Comparison of ENCODE assay signal across 35 cellular contexts in genomic region chr19:57712222-57712621, GRCh38. TPM values are rescaled to one million over a fixed set of nuclear protein-coding genes. Genes with fewer than 3 reads are reported as not detected.
"Had no signal": no experiment of that assay in that cellular context is flagged by ENCODE, and none has a peak within 500 bp of the region (broad histone marks: within the 10 kb centered on the region; RNA-seq: fewer than 3 reads in every experiment).

No MANE protein-coding gene starts in this region.

- H3K4me3 Mint-ChIP-seq: activated B cell treated with CpG ODN at 0.5 μM for 24 hours; activated CD4-positive, alpha-beta memory T cell treated with anti-CD3 and anti-CD28 coated beads for 36 hours; activated CD4-positive, alpha-beta T cell treated with anti-CD3 and anti-CD28 coated beads, Interleukin-2, amount 10 ng/mL, durations not matched to agents 24 days and 14 days; activated CD8-positive, alpha-beta T cell treated with anti-CD3 and anti-CD28 coated beads for 36 hours; activated naive CD4-positive, alpha-beta T cell treated with anti-CD3 and anti-CD28 coated beads for 36 hours; activated naive CD8-positive, alpha-beta T cell treated with anti-CD3 and anti-CD28 coated beads for 36 hours; activated T-cell treated with anti-CD3 and anti-CD28 coated beads, Interleukin-2, amount 50 U/mL, for 4 hours; activated T-cell treated with anti-CD3 and anti-CD28 coated beads, Interleukin-2, amount 50 U/mL, for 72 hours; activated T-helper 1 cell treated with anti-CD3 and anti-CD28 coated beads, Interleukin-12 subunit alpha, Interleukin-12 subunit beta, Interleukin-2, Interleukin-4 antibody, amounts not matched to agents 30 ng/mL and 10 ng/mL and 1 ng/mL, durations not matched to agents 14 hours and 24 hours and 36 hours; activated T-helper 17 cell treated with anti-CD3 and anti-CD28 coated beads, Interleukin-2, amount 50 U/mL, for 72 hours; T-cell; T-helper 17 cell had no signal

- H3K27ac ChIP-seq: adrenal gland, body of pancreas, brain microvascular endothelial cell, breast epithelium had no signal

- H3K4me1 Mint-ChIP-seq: T-helper 17 cell had no signal

- DNase-seq: activated B cell treated with CpG ODN at 0.5 μM for 24 hours; activated CD4-positive, alpha-beta memory T cell treated with anti-CD3 and anti-CD28 coated beads for 36 hours; activated CD4-positive, alpha-beta T cell treated with anti-CD3 and anti-CD28 coated beads for 4 hours; activated CD4-positive, alpha-beta T cell treated with anti-CD3 and anti-CD28 coated beads, Interleukin-2, amount 10 ng/mL, durations not matched to agents 24 days and 14 days; activated CD4-positive, alpha-beta T cell treated with anti-CD3 and anti-CD28 coated beads, Interleukin-2, amount 50 U/mL, for 1 hour; activated CD4-positive, alpha-beta T cell treated with anti-CD3 and anti-CD28 coated beads, Interleukin-2, amount 50 U/mL, for 4 hours; activated CD4-positive, CD25-positive, alpha-beta regulatory T cell treated with anti-CD3 and anti-CD28 coated beads, Interleukin-2, amount 50 U/mL, for 72 hours; activated CD8-positive, alpha-beta memory T cell treated with anti-CD3 and anti-CD28 coated beads, Interleukin-2, amount 50 U/mL, for 4 hours; activated CD8-positive, alpha-beta T cell treated with anti-CD3 and anti-CD28 coated beads for 36 hours; activated effector memory CD4-positive, alpha-beta T cell treated with anti-CD3 and anti-CD28 coated beads, Interleukin-2, amount 50 U/mL, for 16 hours; activated gamma-delta T cell treated with Interleukin-2 at 50 U/mL for 16 hours; activated naive CD4-positive, alpha-beta T cell; activated naive CD4-positive, alpha-beta T cell treated with anti-CD3 and anti-CD28 coated beads for 36 hours; activated naive CD4-positive, alpha-beta T cell treated with anti-CD3 and anti-CD28 coated beads, Interleukin-2, amount 50 U/mL, for 16 hours; activated naive CD8-positive, alpha-beta T cell treated with anti-CD3 and anti-CD28 coated beads for 36 hours; activated T-cell treated with anti-CD3 and anti-CD28 coated beads for 4 hours; activated T-cell treated with anti-CD3 and anti-CD28 coated beads, Interleukin-2, amount 50 U/mL, for 1 hour; activated T-cell treated with anti-CD3 and anti-CD28 coated beads, Interleukin-2, amount 50 U/mL, for 4 hours; activated T-cell treated with anti-CD3 and anti-CD28 coated beads, Interleukin-2, amount 50 U/mL, for 72 hours; amniotic stem cell; aorta; body of pancreas; brain microvascular endothelial cell; central memory CD4-positive, alpha-beta T cell; T-cell; T-helper 17 cell had no signal

- H3K27me3 Mint-ChIP-seq: activated B cell treated with CpG ODN at 0.5 μM for 24 hours; activated CD8-positive, alpha-beta T cell treated with anti-CD3 and anti-CD28 coated beads for 36 hours; activated naive CD8-positive, alpha-beta T cell treated with anti-CD3 and anti-CD28 coated beads for 36 hours; activated T-helper 17 cell treated with anti-CD3 and anti-CD28 coated beads, Interleukin-2, amount 50 U/mL, for 72 hours; T-helper 17 cell had no signal

- H3K27ac Mint-ChIP-seq: activated B cell treated with CpG ODN at 0.5 μM for 24 hours; activated CD4-positive, alpha-beta memory T cell treated with anti-CD3 and anti-CD28 coated beads for 36 hours; activated CD4-positive, alpha-beta T cell treated with anti-CD3 and anti-CD28 coated beads, Interleukin-2, amount 10 ng/mL, durations not matched to agents 24 days and 14 days; activated CD8-positive, alpha-beta T cell treated with anti-CD3 and anti-CD28 coated beads for 36 hours; activated naive CD4-positive, alpha-beta T cell treated with anti-CD3 and anti-CD28 coated beads for 36 hours; activated naive CD4-positive, alpha-beta T cell treated with anti-CD3 and anti-CD28 coated beads, Interleukin-2, amount 50 U/mL, for 72 hours; activated naive CD8-positive, alpha-beta T cell treated with anti-CD3 and anti-CD28 coated beads for 36 hours; activated T-cell treated with anti-CD3 and anti-CD28 coated beads, Interleukin-2, amount 50 U/mL, for 72 hours; activated T-helper 1 cell treated with anti-CD3 and anti-CD28 coated beads, Interleukin-12 subunit alpha, Interleukin-12 subunit beta, Interleukin-2, Interleukin-4 antibody, amounts not matched to agents 30 ng/mL and 10 ng/mL and 1 ng/mL, durations not matched to agents 14 hours and 24 hours and 36 hours; activated T-helper 17 cell treated with anti-CD3 and anti-CD28 coated beads, Interleukin-2, amount 50 U/mL, for 72 hours; T-cell; T-helper 17 cell had no signal

RNA-seq across cellular contexts. Expression of gene ZSCAN4, which starts 43.5 kb away (rescaled TPM):
- total RNA-seq: activated B cell treated with CpG ODN at 0.5 μM for 24 hours; activated CD4-positive, alpha-beta memory T cell treated with anti-CD3 and anti-CD28 coated beads for 36 hours; activated CD4-positive, alpha-beta T cell treated with anti-CD3 and anti-CD28 coated beads, Interleukin-2, amount 10 ng/mL, durations not matched to agents 24 days and 14 days; activated CD8-positive, alpha-beta memory T cell treated with anti-CD3 and anti-CD28 coated beads for 36 hours; activated CD8-positive, alpha-beta T cell treated with anti-CD3 and anti-CD28 coated beads for 36 hours; activated naive CD4-positive, alpha-beta T cell treated with anti-CD3 and anti-CD28 coated beads for 36 hours; activated T-cell treated with anti-CD3 and anti-CD28 coated beads, Interleukin-2, amount 50 U/mL, for 4 hours; activated T-cell treated with anti-CD3 and anti-CD28 coated beads, Interleukin-2, amount 50 U/mL, for 72 hours; activated T-helper 1 cell treated with anti-CD3 and anti-CD28 coated beads, Interleukin-12 subunit alpha, Interleukin-12 subunit beta, Interleukin-2, Interleukin-4 antibody, amounts not matched to agents 30 ng/mL and 10 ng/mL and 1 ng/mL, durations not matched to agents 14 hours and 24 hours and 36 hours; activated T-helper 17 cell treated with anti-CD3 and anti-CD28 coated beads, Interleukin-2, amount 50 U/mL, for 72 hours; aorta; body of pancreas; breast epithelium; cerebellum; T-cell; T-helper 1 cell treated with Interleukin-12 subunit alpha and Interleukin-12 subunit beta and Interleukin-4 antibody, amounts not matched to agents 30 ng/mL and 1 ng/mL, for 36 hours; T-helper 17 cell; T-helper 2 cell treated with Interferon-gamma antibody and Interleukin-4, amounts not matched to agents 100 ng/mL and 5 ng/mL, for 36 hours had no signal
